ENCODE assay signal across 1 cellular context in the genomic region with DNA sequence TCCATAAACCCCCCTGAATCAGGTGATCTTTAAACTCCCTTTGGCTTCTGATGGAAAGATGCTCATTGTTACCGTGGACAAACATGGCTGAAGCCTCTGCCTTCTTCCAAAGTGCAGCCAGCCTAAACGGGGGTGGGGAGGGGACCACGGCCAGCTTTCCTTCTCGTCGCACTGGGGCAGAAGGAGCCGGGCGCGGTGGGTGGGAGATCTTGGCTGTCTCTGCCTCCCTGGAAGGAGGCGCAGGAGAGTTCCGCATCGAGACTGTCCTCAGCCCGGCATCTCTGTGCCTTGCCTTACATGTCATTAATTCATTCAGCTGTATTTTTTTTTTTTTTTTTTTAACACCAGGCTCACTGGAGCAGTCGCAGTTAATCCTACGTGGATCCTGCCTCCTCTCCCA.
TF ChIP-seq lines count a peak whose summit lies in the region.

No MANE protein-coding gene starts in this region.

TF ChIP-seq in GM23338, 12 proteins besides CTCF, POLR2A, EP300 and RAD21 (continued from another document):
- TF ChIP-seq, protein P1, sequence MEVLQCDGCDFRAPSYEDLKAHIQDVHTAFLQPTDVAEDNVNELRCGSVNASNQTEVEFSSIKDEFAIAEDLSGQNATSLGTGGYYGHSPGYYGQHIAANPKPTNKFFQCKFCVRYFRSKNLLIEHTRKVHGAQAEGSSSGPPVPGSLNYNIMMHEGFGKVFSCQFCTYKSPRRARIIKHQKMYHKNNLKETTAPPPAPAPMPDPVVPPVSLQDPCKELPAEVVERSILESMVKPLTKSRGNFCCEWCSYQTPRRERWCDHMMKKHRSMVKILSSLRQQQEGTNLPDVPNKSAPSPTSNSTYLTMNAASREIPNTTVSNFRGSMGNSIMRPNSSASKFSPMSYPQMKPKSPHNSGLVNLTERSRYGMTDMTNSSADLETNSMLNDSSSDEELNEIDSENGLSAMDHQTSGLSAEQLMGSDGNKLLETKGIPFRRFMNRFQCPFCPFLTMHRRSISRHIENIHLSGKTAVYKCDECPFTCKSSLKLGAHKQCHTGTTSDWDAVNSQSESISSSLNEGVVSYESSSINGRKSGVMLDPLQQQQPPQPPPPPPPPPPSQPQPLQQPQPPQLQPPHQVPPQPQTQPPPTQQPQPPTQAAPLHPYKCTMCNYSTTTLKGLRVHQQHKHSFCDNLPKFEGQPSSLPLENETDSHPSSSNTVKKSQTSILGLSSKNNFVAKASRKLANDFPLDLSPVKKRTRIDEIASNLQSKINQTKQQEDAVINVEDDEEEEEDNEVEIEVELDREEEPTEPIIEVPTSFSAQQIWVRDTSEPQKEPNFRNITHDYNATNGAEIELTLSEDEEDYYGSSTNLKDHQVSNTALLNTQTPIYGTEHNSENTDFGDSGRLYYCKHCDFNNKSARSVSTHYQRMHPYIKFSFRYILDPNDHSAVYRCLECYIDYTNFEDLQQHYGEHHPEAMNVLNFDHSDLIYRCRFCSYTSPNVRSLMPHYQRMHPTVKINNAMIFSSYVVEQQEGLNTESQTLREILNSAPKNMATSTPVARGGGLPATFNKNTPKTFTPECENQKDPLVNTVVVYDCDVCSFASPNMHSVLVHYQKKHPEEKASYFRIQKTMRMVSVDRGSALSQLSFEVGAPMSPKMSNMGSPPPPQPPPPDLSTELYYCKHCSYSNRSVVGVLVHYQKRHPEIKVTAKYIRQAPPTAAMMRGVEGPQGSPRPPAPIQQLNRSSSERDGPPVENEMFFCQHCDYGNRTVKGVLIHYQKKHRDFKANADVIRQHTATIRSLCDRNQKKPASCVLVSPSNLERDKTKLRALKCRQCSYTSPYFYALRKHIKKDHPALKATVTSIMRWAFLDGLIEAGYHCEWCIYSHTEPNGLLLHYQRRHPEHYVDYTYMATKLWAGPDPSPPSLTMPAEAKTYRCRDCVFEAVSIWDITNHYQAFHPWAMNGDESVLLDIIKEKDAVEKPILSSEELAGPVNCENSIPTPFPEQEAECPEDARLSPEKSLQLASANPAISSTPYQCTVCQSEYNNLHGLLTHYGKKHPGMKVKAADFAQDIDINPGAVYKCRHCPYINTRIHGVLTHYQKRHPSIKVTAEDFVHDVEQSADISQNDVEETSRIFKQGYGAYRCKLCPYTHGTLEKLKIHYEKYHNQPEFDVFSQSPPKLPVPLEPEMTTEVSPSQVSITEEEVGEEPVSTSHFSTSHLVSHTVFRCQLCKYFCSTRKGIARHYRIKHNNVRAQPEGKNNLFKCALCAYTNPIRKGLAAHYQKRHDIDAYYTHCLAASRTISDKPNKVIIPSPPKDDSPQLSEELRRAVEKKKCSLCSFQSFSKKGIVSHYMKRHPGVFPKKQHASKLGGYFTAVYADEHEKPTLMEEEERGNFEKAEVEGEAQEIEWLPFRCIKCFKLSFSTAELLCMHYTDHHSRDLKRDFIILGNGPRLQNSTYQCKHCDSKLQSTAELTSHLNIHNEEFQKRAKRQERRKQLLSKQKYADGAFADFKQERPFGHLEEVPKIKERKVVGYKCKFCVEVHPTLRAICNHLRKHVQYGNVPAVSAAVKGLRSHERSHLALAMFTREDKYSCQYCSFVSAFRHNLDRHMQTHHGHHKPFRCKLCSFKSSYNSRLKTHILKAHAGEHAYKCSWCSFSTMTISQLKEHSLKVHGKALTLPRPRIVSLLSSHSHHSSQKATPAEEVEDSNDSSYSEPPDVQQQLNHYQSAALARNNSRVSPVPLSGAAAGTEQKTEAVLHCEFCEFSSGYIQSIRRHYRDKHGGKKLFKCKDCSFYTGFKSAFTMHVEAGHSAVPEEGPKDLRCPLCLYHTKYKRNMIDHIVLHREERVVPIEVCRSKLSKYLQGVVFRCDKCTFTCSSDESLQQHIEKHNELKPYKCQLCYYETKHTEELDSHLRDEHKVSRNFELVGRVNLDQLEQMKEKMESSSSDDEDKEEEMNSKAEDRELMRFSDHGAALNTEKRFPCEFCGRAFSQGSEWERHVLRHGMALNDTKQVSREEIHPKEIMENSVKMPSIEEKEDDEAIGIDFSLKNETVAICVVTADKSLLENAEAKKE (CRISPR knock-in tag; IDR thresholded peaks at IDR 0.05), result no peak
- TF ChIP-seq CREB1 (CRISPR knock-in tag; IDR thresholded peaks at IDR 0.05; ENCODE audit: low read depth) (no peak), STAT1 (IDR thresholded peaks at IDR 0.05; ENCODE audit: unreplicated experiment) (no peak), ZNF331 (CRISPR knock-in tag; IDR thresholded peaks at IDR 0.05; ENCODE audit: low read depth) (no peak), EZH2 (IDR thresholded peaks at IDR 0.05; ENCODE audit: low read depth, unreplicated experiment) (no peak), JUNB (IDR thresholded peaks at IDR 0.05; ENCODE audit: unreplicated experiment) (no peak)
- TF ChIP-seq, protein P2, sequence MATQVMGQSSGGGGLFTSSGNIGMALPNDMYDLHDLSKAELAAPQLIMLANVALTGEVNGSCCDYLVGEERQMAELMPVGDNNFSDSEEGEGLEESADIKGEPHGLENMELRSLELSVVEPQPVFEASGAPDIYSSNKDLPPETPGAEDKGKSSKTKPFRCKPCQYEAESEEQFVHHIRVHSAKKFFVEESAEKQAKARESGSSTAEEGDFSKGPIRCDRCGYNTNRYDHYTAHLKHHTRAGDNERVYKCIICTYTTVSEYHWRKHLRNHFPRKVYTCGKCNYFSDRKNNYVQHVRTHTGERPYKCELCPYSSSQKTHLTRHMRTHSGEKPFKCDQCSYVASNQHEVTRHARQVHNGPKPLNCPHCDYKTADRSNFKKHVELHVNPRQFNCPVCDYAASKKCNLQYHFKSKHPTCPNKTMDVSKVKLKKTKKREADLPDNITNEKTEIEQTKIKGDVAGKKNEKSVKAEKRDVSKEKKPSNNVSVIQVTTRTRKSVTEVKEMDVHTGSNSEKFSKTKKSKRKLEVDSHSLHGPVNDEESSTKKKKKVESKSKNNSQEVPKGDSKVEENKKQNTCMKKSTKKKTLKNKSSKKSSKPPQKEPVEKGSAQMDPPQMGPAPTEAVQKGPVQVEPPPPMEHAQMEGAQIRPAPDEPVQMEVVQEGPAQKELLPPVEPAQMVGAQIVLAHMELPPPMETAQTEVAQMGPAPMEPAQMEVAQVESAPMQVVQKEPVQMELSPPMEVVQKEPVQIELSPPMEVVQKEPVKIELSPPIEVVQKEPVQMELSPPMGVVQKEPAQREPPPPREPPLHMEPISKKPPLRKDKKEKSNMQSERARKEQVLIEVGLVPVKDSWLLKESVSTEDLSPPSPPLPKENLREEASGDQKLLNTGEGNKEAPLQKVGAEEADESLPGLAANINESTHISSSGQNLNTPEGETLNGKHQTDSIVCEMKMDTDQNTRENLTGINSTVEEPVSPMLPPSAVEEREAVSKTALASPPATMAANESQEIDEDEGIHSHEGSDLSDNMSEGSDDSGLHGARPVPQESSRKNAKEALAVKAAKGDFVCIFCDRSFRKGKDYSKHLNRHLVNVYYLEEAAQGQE (IDR thresholded peaks at IDR 0.05; ENCODE audit: unreplicated experiment), result no peak
